ENCODE assay signal across 1 cellular context in genomic region chr6:21199246-21199645, GRCh38.
TF ChIP-seq lines count a peak whose summit lies in the region.

No MANE protein-coding gene starts in this region.

TF ChIP-seq in GM23338, 12 proteins besides CTCF, POLR2A, EP300 and RAD21:
- TF ChIP-seq REST (IDR thresholded peaks at IDR 0.05; ENCODE audit: unreplicated experiment) = no peak
- TF ChIP-seq ZNF114 (CRISPR knock-in tag; IDR thresholded peaks at IDR 0.05) = no peak
- TF ChIP-seq CREB1 (CRISPR knock-in tag; IDR thresholded peaks at IDR 0.05; ENCODE audit: low read depth) = no peak
- no peak for TF ChIP-seq JUNB (IDR thresholded peaks at IDR 0.05; ENCODE audit: unreplicated experiment)
- no peak for TF ChIP-seq ZNF462 (CRISPR knock-in tag; IDR thresholded peaks at IDR 0.05)
- TF ChIP-seq EZH2 (IDR thresholded peaks at IDR 0.05; ENCODE audit: low read depth, unreplicated experiment) = no peak
- no peak for TF ChIP-seq STAT1 (IDR thresholded peaks at IDR 0.05; ENCODE audit: unreplicated experiment)
- TF ChIP-seq NANOG (IDR thresholded peaks at IDR 0.05; ENCODE audit: borderline replicate concordance) = no peak
- TF ChIP-seq POLR2AphosphoS5 (IDR thresholded peaks at IDR 0.05; ENCODE audit: low read depth) = no peak
- TF ChIP-seq ZNF331 (CRISPR knock-in tag; IDR thresholded peaks at IDR 0.05; ENCODE audit: low read depth) = no peak
- no peak for TF ChIP-seq EZH2phosphoT487 (IDR thresholded peaks at IDR 0.05; ENCODE audit: unreplicated experiment)
- no peak for TF ChIP-seq ETS1 (IDR thresholded peaks at IDR 0.05)
